In the genomic region with DNA sequence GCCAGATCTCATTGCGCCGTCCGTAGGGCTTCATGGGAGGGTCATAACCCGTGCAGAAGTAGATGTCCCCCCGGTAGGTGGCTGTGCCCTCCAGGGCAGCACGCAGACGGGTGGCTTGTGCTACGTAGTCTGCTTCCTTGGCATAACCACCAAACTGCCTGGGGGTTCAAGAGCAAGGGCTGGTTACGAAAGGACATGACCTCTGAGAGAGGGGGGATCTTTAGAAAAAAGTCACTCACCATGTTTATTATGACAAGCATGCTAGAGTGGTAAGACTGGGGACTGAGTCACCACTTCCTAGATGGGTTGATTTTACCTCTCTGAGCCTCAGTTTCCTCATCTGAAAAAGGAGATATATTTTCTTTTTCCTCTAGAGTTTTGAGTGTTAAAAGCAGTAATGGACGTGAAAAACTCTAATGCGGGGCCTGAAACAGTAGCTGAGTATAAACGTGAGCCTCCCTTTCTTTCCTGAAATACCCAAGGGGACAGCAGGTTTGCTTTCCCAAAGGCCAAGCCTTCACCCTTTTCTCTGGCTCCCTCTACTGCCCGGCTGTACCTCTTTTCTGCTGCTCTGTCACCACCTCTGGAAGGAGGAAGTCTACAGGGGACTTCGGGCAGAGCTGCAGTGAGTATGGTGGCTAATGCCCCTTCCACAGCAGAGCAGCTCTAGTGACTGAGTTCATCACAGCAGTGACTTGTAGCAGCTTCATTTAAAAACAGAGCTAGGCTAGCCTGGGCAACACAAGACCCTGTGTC, we compare ENCODE assay signal across 9 cellular contexts. TPM values are rescaled to one million over a fixed set of nuclear protein-coding genes. Genes with fewer than 3 reads are reported as not detected.
DNase-seq lines count a peak whose midpoint lies in the region; ATAC-seq and TF ChIP-seq lines count a peak whose summit lies in the region.
"Had no signal": no experiment of that assay in that cellular context is flagged by ENCODE, and none has a peak within 500 bp of the region (broad histone marks: within the 10 kb centered on the region; RNA-seq: fewer than 3 reads in every experiment).

No MANE protein-coding gene starts in this region.

- H3K27me3 Mint-ChIP-seq in CD4-positive, alpha-beta T cell: no peaks in the 10 kb centered on the region

- H3K36me3 Mint-ChIP-seq in CD4-positive, alpha-beta T cell (ENCODE audit: low read depth): peaks cover 66% of the 10 kb centered on the region

- H3F3A ChIP-seq in MM.1S (ENCODE audit: insufficient read depth, low read length): no peaks in the 10 kb centered on the region

- peak overlapping the region; percentile 24 for H2AK5ac ChIP-seq in mesenchymal stem cell (ENCODE audit: low read length, severe bottlenecking)

- no peak overlapping the region; the same call in 1 of the 2 replicates for H3K9ac ChIP-seq in MM.1S (ENCODE audit: low read length)
- peak overlapping the region; percentile 87 for H3K9ac ChIP-seq in mesenchymal stem cell (ENCODE audit: low read length)

- no peak overlapping the region for H2BK120ac ChIP-seq in mesenchymal stem cell (ENCODE audit: low read depth, low read length)

- CTCF ChIA-PET in CD4-positive, alpha-beta T cell (lab: Charles Lee): no interaction called here

- peak overlapping the region; percentile 3 to 38 for H3K18ac ChIP-seq in mesenchymal stem cell (ENCODE audit: low read depth in 1 of 2, low read length in 2 of 2)

- DNase-seq in GM03348 (ENCODE audit: low spot score): peak; percentile 54
- DNase-seq in MM.1S: peak; percentile 75
- peak; percentile 67 to 72 for DNase-seq in cardiac fibroblast (ENCODE audit: low read depth in 2 of 2)
- peak; percentile 56 for DNase-seq in mesenchymal stem cell
- DNase-seq in CD4-positive, alpha-beta T cell: no peak
- no peak for DNase-seq in lower leg skin (ENCODE audit: low spot score in 2 of 2)
- no peak for DNase-seq in spleen
- DNase-seq in NCI-H510A (lab: John Stamatoyannopoulos, UW): no peak

- H2BK15ac ChIP-seq in mesenchymal stem cell (ENCODE audit: low read depth, poor library complexity, severe bottlenecking): no peak overlapping the region

- no peaks in the 10 kb centered on the region for H3K79me2 ChIP-seq in MM.1S (ENCODE audit: low read length)

- H3K4ac ChIP-seq in mesenchymal stem cell (ENCODE audit: low read depth in 1 of 2, low read length in 2 of 2): no peak overlapping the region

- H3K9me3 Mint-ChIP-seq in CD4-positive, alpha-beta T cell: peaks cover 9% of the 10 kb centered on the region

- H3K4me2 ChIP-seq in MM.1S (ENCODE audit: low read depth, low read length) (peak overlapping the region; percentile 42; the same call in 1 of the 2 replicates), mesenchymal stem cell (ENCODE audit: low read length, poor library complexity, severe bottlenecking) (no peak overlapping the region)

- intact Hi-C loops in CD4-positive, alpha-beta T cell (cut with DNase I, micrococcal nuclease): no loop called here
- intact Hi-C loops in lower leg skin (cut with DNase I; ENCODE audit: low total_unique reads) (loop anchor here (10.0 kb wide), 1 partner anchor 61 kb away; no protein-coding TSS in a partner anchor), spleen (cut with DNase I; ENCODE audit: low total_unique reads) (no loop called here)

- H3K27ac ChIP-seq in MM.1S (ENCODE audit: low read length) (no peak overlapping the region), mesenchymal stem cell (ENCODE audit: low read length, poor library complexity, severe bottlenecking) (peak overlapping the region; percentile 37), spleen (peak overlapping the region in 1 of 8 donors; percentile 25)
- H3K27ac ChIP-seq in CD4-positive, alpha-beta T cell (ENCODE audit: low read depth, low read length): no peak overlapping the region

- no peaks in the 10 kb centered on the region for H3K36me3 ChIP-seq in MM.1S (replicated peaks; ENCODE audit: insufficient read depth, low read length)
- H3K36me3 ChIP-seq in mesenchymal stem cell (ENCODE audit: control insufficient read depth in 1 of 2, insufficient read depth in 2 of 2, low read depth in 1 of 2, low read length in 2 of 2): peaks cover 21 to 68% of the 10 kb centered on the region in 2 experiments
- H3K36me3 ChIP-seq in spleen: peaks cover 0 to 95% (median 48%) of the 10 kb centered on the region in 6 donors

- H2AFZ ChIP-seq in MM.1S (ENCODE audit: low read length): no peak overlapping the region
- H2AFZ ChIP-seq in mesenchymal stem cell (ENCODE audit: low read depth, low read length): no peak overlapping the region

- H3K4me1 ChIP-seq in MM.1S (ENCODE audit: low read length): no peaks in the 10 kb centered on the region
- peaks cover 12% of the 10 kb centered on the region for H3K4me1 ChIP-seq in mesenchymal stem cell (ENCODE audit: control insufficient read depth, insufficient read depth, low read depth, low read length)
- peaks cover 0 to 20% (median 0%) of the 10 kb centered on the region in 6 donors for H3K4me1 ChIP-seq in spleen

- H3K27ac Mint-ChIP-seq in CD4-positive, alpha-beta T cell: no peak overlapping the region

- H3K9me3 ChIP-seq in MM.1S (replicated peaks; ENCODE audit: insufficient read depth, low read length) (no peaks in the 10 kb centered on the region), mesenchymal stem cell (ENCODE audit: control insufficient read depth, low read length) (no peaks in the 10 kb centered on the region), spleen (peaks cover 0 to 24% (median 19%) of the 10 kb centered on the region in 8 donors)
- H3K9me3 ChIP-seq in CD4-positive, alpha-beta T cell (ENCODE audit: control insufficient read depth, low read length): peaks cover 16% of the 10 kb centered on the region

- H3K23ac ChIP-seq in mesenchymal stem cell (ENCODE audit: low read length in 2 of 2): no peak overlapping the region

- H3K27me3 ChIP-seq in MM.1S (replicated peaks; ENCODE audit: insufficient read depth, low read length) (no peaks in the 10 kb centered on the region), mesenchymal stem cell (ENCODE audit: control insufficient read depth in 1 of 2, insufficient read depth in 1 of 2, low read length in 2 of 2) (no peaks in the 10 kb centered on the region), spleen (replicated peaks in 1 of 7) (no peaks in the 10 kb centered on the region)
- no peaks in the 10 kb centered on the region for H3K27me3 ChIP-seq in CD4-positive, alpha-beta T cell (ENCODE audit: control insufficient read depth, insufficient read depth, low read length)

- peak; percentile 80 for TF ChIP-seq CTCF in MM.1S (IDR thresholded peaks at IDR 0.05; ENCODE audit: low read length)
- peak; percentile 78 for TF ChIP-seq CTCF in cardiac fibroblast (IDR thresholded peaks at IDR 0.05; ENCODE audit: low read depth, low read length)
- TF ChIP-seq CTCF in CD4-positive, alpha-beta T cell (IDR thresholded peaks at IDR 0.05): no peak
- TF ChIP-seq CTCF in lower leg skin (IDR thresholded peaks at IDR 0.05): no peak
- peak in 1 of 11 experiments; percentile 25 for TF ChIP-seq CTCF in spleen (IDR thresholded peaks at IDR 0.05 in 8 of 11, conservative IDR thresholded peaks at IDR 0.05 in 3 of 11)

- no peak overlapping the region for H4K91ac ChIP-seq in mesenchymal stem cell (ENCODE audit: low read length)

- H3K79me1 ChIP-seq in mesenchymal stem cell (replicated peaks; ENCODE audit: low read length, poor library complexity, severe bottlenecking): peaks cover 11% of the 10 kb centered on the region

- H4K8ac ChIP-seq in mesenchymal stem cell (ENCODE audit: low read length): peak overlapping the region; percentile 59

- no peak overlapping the region for H3K4me3 ChIP-seq in MM.1S (ENCODE audit: low read length)
- H3K4me3 ChIP-seq in cardiac fibroblast (replicated peaks in 1 of 2; ENCODE audit: low read depth in 2 of 2, low read length in 2 of 2): no peak overlapping the region
- H3K4me3 ChIP-seq in mesenchymal stem cell (ENCODE audit: insufficient read depth in 1 of 2, low read depth in 1 of 2, low read length in 2 of 2): no peak overlapping the region
- no peak overlapping the region for H3K4me3 ChIP-seq in lower leg skin (ENCODE audit: low read depth, poor library complexity, severe bottlenecking)
- H3K4me3 ChIP-seq in spleen: no peak overlapping the region

- TF ChIP-seq POLR2A in lower leg skin (IDR thresholded peaks at IDR 0.05) (no peak), spleen (IDR thresholded peaks at IDR 0.05) (no peak)

- H2BK12ac ChIP-seq in mesenchymal stem cell (ENCODE audit: low read length in 2 of 2): peak overlapping the region in 1 of 2 experiments; percentile 23

- no peak overlapping the region for H2BK5ac ChIP-seq in mesenchymal stem cell (ENCODE audit: low read depth, low read length, poor library complexity, severe bottlenecking)

- WGBS in mesenchymal stem cell: 86% methylated on average over 14 of the region's 14 CpGs
- WGBS in lower leg skin, 2 donors: 78 to 81% methylated on average over 14 of the region's 14 CpGs
- 83 to 87% (median 83%) methylated on average over 14 of the region's 14 CpGs for WGBS in spleen, 5 donors

- no peaks in the 10 kb centered on the region for H4K20me1 ChIP-seq in MM.1S (ENCODE audit: insufficient read depth, low read length)

- peak overlapping the region in 1 of 2 experiments; percentile 49 for H3K14ac ChIP-seq in mesenchymal stem cell (ENCODE audit: low read length in 2 of 2)

- H3K4me3 Mint-ChIP-seq in CD4-positive, alpha-beta T cell: no peak overlapping the region

- POLR2A ChIA-PET in CD4-positive, alpha-beta T cell (lab: Charles Lee): no interaction called here

- ATAC-seq in CD4-positive, alpha-beta T cell (ENCODE audit: poor library complexity): no peak

- no peaks in the 10 kb centered on the region for H3K4me1 Mint-ChIP-seq in CD4-positive, alpha-beta T cell (ENCODE audit: low read depth)

- no peaks in the 10 kb centered on the region for H3K9me2 ChIP-seq in MM.1S (replicated peaks; ENCODE audit: insufficient read depth, low read length)

RNA-seq across cellular contexts. Expression of a gene that starts 23.5 kb away (rescaled TPM):
- not detected for polyA plus RNA-seq in mesenchymal stem cell (2013, experiment 1 of 2)
- not detected for polyA plus RNA-seq in mesenchymal stem cell (2013, experiment 2 of 2)
- not detected for total RNA-seq in CD4-positive, alpha-beta T cell
- 10 to 100 TPM in 2 of 4 donors, not detected in 2; 27.9 to 51.1 TPM for total RNA-seq in lower leg skin
- 1 to 10 TPM in 1 of 7 donors, under 1 TPM in 3, not detected in 3; 0.40 to 1.4 (median 0.48) TPM for total RNA-seq in spleen
- under 1 TPM in 1 of 3 donors, not detected in 2; 0.23 TPM for polyA plus RNA-seq in spleen
- total RNA-seq: T-helper 1 cell treated with Interleukin-12 subunit alpha and Interleukin-12 subunit beta and Interleukin-4 antibody, amounts not matched to agents 30 ng/mL and 1 ng/mL, for 36 hours had no signal

RNA-seq across cellular contexts. Expression of a gene that starts 24.6 kb away (rescaled TPM):
- polyA plus RNA-seq in mesenchymal stem cell (2013, experiment 1 of 2): 91.3 TPM
- 90.4 TPM for polyA plus RNA-seq in mesenchymal stem cell (2013, experiment 2 of 2)
- 10 to 100 TPM; 11.9 to 12.5 TPM for total RNA-seq in CD4-positive, alpha-beta T cell
- 10 to 100 TPM; 34.1 to 41.5 (median 37.5) TPM for total RNA-seq in lower leg skin
- 10 to 100 TPM; 44.4 to 77.2 (median 60.7) TPM for total RNA-seq in spleen
- polyA plus RNA-seq in spleen: 10 to 100 TPM; 25.1 to 79.4 (median 54.6) TPM

Comparison
In these comparisons a context has a peak if more than half of its experiments do, and no peak if none do; other contexts are left out.
1. DNase-seq: peak in GM03348 (single experiment), MM.1S (single experiment), cardiac fibroblast (2 of 2) and mesenchymal stem cell (single experiment); none in CD4-positive, alpha-beta T cell (0 of 10), lower leg skin (0 of 2), spleen (single experiment) and NCI-H510A (single experiment).
2. CTCF ChIP-seq: peak in MM.1S (single experiment) and cardiac fibroblast (single experiment); none in CD4-positive, alpha-beta T cell (single experiment) and lower leg skin (0 of 3).